ENCODE assay signal across 18 cellular contexts in genomic region chr7:67021260-67021659, GRCh38. TPM values are rescaled to one million over a fixed set of nuclear protein-coding genes. Genes with fewer than 3 reads are reported as not detected.
DNase-seq lines count a peak whose midpoint lies in the region; FAIRE-seq and TF ChIP-seq lines count a peak whose summit lies in the region.
"Had no signal": no experiment of that assay in that cellular context is flagged by ENCODE, and none has a peak within 500 bp of the region (broad histone marks: within the 10 kb centered on the region; RNA-seq: fewer than 3 reads in every experiment).

No MANE protein-coding gene starts in this region.

- H3K9me3 Mint-ChIP-seq in immature natural killer cell = no peaks in the 10 kb centered on the region

- no peak overlapping the region for H3K4me3 Mint-ChIP-seq in immature natural killer cell

- H3K36me3 ChIP-seq in bronchial epithelial cell (ENCODE audit: control insufficient read depth, insufficient read depth, low read length) = peaks cover 4% of the 10 kb centered on the region

- no peak for TF ChIP-seq CTCF in bronchial epithelial cell (IDR thresholded peaks at IDR 0.05; ENCODE audit: insufficient read depth, low read length, severe bottlenecking)

- no peak overlapping the region for H3K4me3 ChIP-seq in bronchial epithelial cell (ENCODE audit: low read depth, low read length)
- H3K4me3 ChIP-seq: A549; BLaER1 treated with 17β-estradiol and CSF1 and Interleukin-3, amounts not matched to agents 10 nM and 100 nM had no signal

- intact Hi-C loops in posterior vena cava (cut with DNase I) = no loop called here

- H3K27me3 Mint-ChIP-seq in immature natural killer cell (ENCODE audit: low read depth in 3 of 3) = peaks cover 0 to 4% (median 0%) of the 10 kb centered on the region in 3 donors

- H3K27me3 ChIP-seq in bronchial epithelial cell (ENCODE audit: control insufficient read depth, insufficient read depth, low read length) = no peaks in the 10 kb centered on the region
- H3K27me3 ChIP-seq: BLaER1 treated with 17β-estradiol and CSF1 and Interleukin-3, amounts not matched to agents 10 nM and 100 nM had no signal

- peaks cover 25 to 52% (median 36%) of the 10 kb centered on the region in 3 donors for H3K36me3 Mint-ChIP-seq in immature natural killer cell

- H3K27ac Mint-ChIP-seq in immature natural killer cell = peak overlapping the region in 1 of 6 donors; percentile 1

- peak; percentile 30 for DNase-seq in activated CD8-positive, alpha-beta memory T cell treated with anti-CD3 and anti-CD28 coated beads, Interleukin-2, amount 50 U/mL, for 48 hours
- no peak for DNase-seq in activated CD8-positive, alpha-beta memory T cell treated with anti-CD3 and anti-CD28 coated beads, Interleukin-2, amount 50 U/mL, for 4 hours
- DNase-seq in D341Med (ENCODE audit: low spot score) (peak; percentile 21), bronchial epithelial cell (ENCODE audit: low read depth) (no peak), posterior vena cava (ENCODE audit: low spot score) (peak; percentile 15), immature natural killer cell (no peak), NCI-H510A treated with DMSO at 0.1 percent for 48 hours (lab: John Stamatoyannopoulos, UW) (no peak), NCI-H2029 (lab: John Stamatoyannopoulos, UW) (no peak)
- DNase-seq: GDM1, KBM-7, NCI-H1105, NCI-H187, NCI-H345, NCI-H526 had no signal

- FAIRE-seq in bronchial epithelial cell (lab: Jason Lieb, UNC) = peak; percentile 52
- FAIRE-seq: A549, H54, HepG2 had no signal

- peaks cover 0 to 2% of the 10 kb centered on the region in 2 donors for H3K4me1 Mint-ChIP-seq in immature natural killer cell

RNA-seq across cellular contexts. Expression of gene TYW1, which starts 24.6 kb away (rescaled TPM):
- total RNA-seq in bronchial epithelial cell (23.8 and 28.4 TPM in 2 replicates), posterior vena cava (10 to 100 TPM in 1 of 2 donors, 1 to 10 TPM in 1; 9.4 to 11.5 TPM)
- 10 to 100 TPM in 2 of 3 donors, 1 to 10 TPM in 1; 9.8 to 25.9 (median 17.6) TPM for polyA plus RNA-seq in immature natural killer cell

RNA-seq across cellular contexts. Expression of gene SBDS, which starts 25.9 kb away (rescaled TPM):
- total RNA-seq in bronchial epithelial cell (108 and 133 TPM in 2 replicates), posterior vena cava (100 to 1,000 TPM; 175 to 223 TPM)
- 10 to 100 TPM; 47.3 to 65.8 (median 48.3) TPM for polyA plus RNA-seq in immature natural killer cell

Comparison
In these comparisons a context has a peak if more than half of its experiments do, and no peak if none do; other contexts are left out.
1. DNase-seq: peak in activated CD8-positive, alpha-beta memory T cell treated with anti-CD3 and anti-CD28 coated beads, Interleukin-2, amount 50 U/mL, for 48 hours (single experiment), D341Med (single experiment) and posterior vena cava (single experiment); none in activated CD8-positive, alpha-beta memory T cell treated with anti-CD3 and anti-CD28 coated beads, Interleukin-2, amount 50 U/mL, for 4 hours (single experiment), bronchial epithelial cell (single experiment), immature natural killer cell (0 of 3), NCI-H510A treated with DMSO at 0.1 percent for 48 hours (single experiment) and NCI-H2029 (single experiment).